1 cellular context compared by ENCODE assay signal in the genomic region with DNA sequence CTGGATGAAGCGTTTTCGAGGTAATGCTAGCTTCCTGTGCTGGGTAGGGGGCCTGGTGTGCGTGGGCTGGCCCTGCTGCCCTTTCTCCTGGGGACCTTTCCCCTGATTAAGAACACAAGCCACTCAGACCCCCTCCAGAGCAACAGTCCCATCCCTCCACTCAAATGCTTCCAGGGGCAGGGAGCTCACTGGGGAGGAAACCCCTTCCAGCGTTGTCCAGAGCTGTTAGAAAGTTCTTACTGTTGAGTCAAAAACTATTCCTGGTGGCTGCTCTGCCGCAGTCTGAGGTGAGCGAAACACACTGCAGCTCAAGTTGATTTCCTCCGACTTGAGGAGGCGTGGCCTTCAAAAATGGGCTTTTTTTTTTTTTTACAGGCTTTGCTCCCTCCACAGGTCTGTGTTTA.
TF ChIP-seq lines count a peak whose summit lies in the region.

No MANE protein-coding gene starts in this region.

TF ChIP-seq in WTC11, 78 proteins besides CTCF, POLR2A, EP300 and RAD21 (continued from another document):
- TF ChIP-seq, protein P1, sequence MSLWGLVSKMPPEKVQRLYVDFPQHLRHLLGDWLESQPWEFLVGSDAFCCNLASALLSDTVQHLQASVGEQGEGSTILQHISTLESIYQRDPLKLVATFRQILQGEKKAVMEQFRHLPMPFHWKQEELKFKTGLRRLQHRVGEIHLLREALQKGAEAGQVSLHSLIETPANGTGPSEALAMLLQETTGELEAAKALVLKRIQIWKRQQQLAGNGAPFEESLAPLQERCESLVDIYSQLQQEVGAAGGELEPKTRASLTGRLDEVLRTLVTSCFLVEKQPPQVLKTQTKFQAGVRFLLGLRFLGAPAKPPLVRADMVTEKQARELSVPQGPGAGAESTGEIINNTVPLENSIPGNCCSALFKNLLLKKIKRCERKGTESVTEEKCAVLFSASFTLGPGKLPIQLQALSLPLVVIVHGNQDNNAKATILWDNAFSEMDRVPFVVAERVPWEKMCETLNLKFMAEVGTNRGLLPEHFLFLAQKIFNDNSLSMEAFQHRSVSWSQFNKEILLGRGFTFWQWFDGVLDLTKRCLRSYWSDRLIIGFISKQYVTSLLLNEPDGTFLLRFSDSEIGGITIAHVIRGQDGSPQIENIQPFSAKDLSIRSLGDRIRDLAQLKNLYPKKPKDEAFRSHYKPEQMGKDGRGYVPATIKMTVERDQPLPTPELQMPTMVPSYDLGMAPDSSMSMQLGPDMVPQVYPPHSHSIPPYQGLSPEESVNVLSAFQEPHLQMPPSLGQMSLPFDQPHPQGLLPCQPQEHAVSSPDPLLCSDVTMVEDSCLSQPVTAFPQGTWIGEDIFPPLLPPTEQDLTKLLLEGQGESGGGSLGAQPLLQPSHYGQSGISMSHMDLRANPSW (CRISPR knock-in tag; conservative IDR thresholded peaks at IDR 0.05; ENCODE audit: low read depth): no peak
- TF ChIP-seq IRF2 (CRISPR knock-in tag; IDR thresholded peaks at IDR 0.05; ENCODE audit: borderline replicate concordance, low read depth): no peak
- TF ChIP-seq TCF7 (CRISPR knock-in tag; IDR thresholded peaks at IDR 0.05; ENCODE audit: low read depth): no peak
- TF ChIP-seq, protein P2, sequence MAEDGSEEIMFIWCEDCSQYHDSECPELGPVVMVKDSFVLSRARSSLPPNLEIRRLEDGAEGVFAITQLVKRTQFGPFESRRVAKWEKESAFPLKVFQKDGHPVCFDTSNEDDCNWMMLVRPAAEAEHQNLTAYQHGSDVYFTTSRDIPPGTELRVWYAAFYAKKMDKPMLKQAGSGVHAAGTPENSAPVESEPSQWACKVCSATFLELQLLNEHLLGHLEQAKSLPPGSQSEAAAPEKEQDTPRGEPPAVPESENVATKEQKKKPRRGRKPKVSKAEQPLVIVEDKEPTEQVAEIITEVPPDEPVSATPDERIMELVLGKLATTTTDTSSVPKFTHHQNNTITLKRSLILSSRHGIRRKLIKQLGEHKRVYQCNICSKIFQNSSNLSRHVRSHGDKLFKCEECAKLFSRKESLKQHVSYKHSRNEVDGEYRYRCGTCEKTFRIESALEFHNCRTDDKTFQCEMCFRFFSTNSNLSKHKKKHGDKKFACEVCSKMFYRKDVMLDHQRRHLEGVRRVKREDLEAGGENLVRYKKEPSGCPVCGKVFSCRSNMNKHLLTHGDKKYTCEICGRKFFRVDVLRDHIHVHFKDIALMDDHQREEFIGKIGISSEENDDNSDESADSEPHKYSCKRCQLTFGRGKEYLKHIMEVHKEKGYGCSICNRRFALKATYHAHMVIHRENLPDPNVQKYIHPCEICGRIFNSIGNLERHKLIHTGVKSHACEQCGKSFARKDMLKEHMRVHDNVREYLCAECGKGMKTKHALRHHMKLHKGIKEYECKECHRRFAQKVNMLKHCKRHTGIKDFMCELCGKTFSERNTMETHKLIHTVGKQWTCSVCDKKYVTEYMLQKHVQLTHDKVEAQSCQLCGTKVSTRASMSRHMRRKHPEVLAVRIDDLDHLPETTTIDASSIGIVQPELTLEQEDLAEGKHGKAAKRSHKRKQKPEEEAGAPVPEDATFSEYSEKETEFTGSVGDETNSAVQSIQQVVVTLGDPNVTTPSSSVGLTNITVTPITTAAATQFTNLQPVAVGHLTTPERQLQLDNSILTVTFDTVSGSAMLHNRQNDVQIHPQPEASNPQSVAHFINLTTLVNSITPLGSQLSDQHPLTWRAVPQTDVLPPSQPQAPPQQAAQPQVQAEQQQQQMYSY (CRISPR knock-in tag; IDR thresholded peaks at IDR 0.05): no peak
- TF ChIP-seq, protein P3, sequence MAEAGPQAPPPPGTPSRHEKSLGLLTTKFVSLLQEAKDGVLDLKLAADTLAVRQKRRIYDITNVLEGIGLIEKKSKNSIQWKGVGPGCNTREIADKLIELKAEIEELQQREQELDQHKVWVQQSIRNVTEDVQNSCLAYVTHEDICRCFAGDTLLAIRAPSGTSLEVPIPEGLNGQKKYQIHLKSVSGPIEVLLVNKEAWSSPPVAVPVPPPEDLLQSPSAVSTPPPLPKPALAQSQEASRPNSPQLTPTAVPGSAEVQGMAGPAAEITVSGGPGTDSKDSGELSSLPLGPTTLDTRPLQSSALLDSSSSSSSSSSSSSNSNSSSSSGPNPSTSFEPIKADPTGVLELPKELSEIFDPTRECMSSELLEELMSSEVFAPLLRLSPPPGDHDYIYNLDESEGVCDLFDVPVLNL (CRISPR knock-in tag; IDR thresholded peaks at IDR 0.05; ENCODE audit: borderline replicate concordance, low read depth): no peak
- no peak for TF ChIP-seq ELF4 (CRISPR knock-in tag; IDR thresholded peaks at IDR 0.05; ENCODE audit: low read depth)
- TF ChIP-seq, protein P4, sequence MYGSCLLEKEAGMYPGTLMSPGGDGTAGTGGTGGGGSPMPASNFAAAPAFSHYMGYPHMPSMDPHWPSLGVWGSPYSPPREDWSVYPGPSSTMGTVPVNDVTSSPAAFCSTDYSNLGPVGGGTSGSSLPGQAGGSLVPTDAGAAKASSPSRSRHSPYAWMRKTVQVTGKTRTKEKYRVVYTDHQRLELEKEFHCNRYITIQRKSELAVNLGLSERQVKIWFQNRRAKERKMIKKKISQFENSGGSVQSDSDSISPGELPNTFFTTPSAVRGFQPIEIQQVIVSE (CRISPR knock-in tag; IDR thresholded peaks at IDR 0.05; ENCODE audit: borderline replicate concordance): no peak
